Comparison of ENCODE assay signal across 1 cellular context in genomic region chr1:226604846-226605572, GRCh38.
TF ChIP-seq lines count a peak whose summit lies in the region.

No MANE protein-coding gene starts in this region.

TF ChIP-seq in SK-N-SH, 30 proteins besides CTCF, POLR2A, EP300 and RAD21:
- TF ChIP-seq POLR2AphosphoS5 (IDR thresholded peaks at IDR 0.05; ENCODE audit: low read depth, low read length) (no peak), PBX3 (IDR thresholded peaks at IDR 0.05) (no peak), SIN3A (IDR thresholded peaks at IDR 0.05; ENCODE audit: borderline replicate concordance, low read depth, low read length) (no peak), CHD2 (IDR thresholded peaks at IDR 0.05; ENCODE audit: low read length, partially characterized antibody) (no peak), RFX5 (IDR thresholded peaks at IDR 0.05; ENCODE audit: low read length) (no peak), USF1 (IDR thresholded peaks at IDR 0.05; ENCODE audit: borderline replicate concordance, low read depth) (no peak), NFIC (IDR thresholded peaks at IDR 0.05; ENCODE audit: borderline replicate concordance) (no peak), ELF1 (IDR thresholded peaks at IDR 0.05) (no peak), REST (IDR thresholded peaks at IDR 0.05; ENCODE audit: low read depth, low read length) (no peak)
